1 cellular context compared by ENCODE assay signal in genomic region chr10:92688927-92689662, GRCh38.
A peak's percentile ranks its signal among the peaks of the same experiment; 100 is the strongest.
TF ChIP-seq lines count a peak whose summit lies in the region.

No MANE protein-coding gene starts in this region.

TF ChIP-seq in HepG2, 621 proteins besides CTCF, POLR2A, EP300 and RAD21 (continued from another document):
- TF ChIP-seq ZNF703 (CRISPR knock-in tag; IDR thresholded peaks at IDR 0.05; ENCODE audit: borderline replicate concordance) (peak; percentile 90; the same call in 1 of the 2 replicates), SOX13 (IDR thresholded peaks at IDR 0.05) (no peak), SOX13 (CRISPR knock-in tag; conservative IDR thresholded peaks at IDR 0.05 in 1 of 2, IDR thresholded peaks at IDR 0.05 in 1 of 2) (0 out of 4 replicates have a peak, but pooled peaks of 1 of the 2 experiments have one; percentile 7), HBP1 (CRISPR knock-in tag; IDR thresholded peaks at IDR 0.05; ENCODE audit: low read depth) (peak; percentile 20; the same call in 1 of the 2 replicates), ZNF790 (CRISPR knock-in tag; IDR thresholded peaks at IDR 0.05; ENCODE audit: borderline replicate concordance) (peak; percentile 50; the same call in 1 of the 2 replicates), NPAS2 (CRISPR knock-in tag; IDR thresholded peaks at IDR 0.05; ENCODE audit: borderline replicate concordance) (no peak), TMF1 (CRISPR knock-in tag; IDR thresholded peaks at IDR 0.05; ENCODE audit: low read depth) (peak; percentile 54), DRAP1 (CRISPR knock-in tag; IDR thresholded peaks at IDR 0.05) (0 out of 2 replicates have a peak, but pooled peaks have one; percentile 19), ZNF547 (CRISPR knock-in tag; IDR thresholded peaks at IDR 0.05) (0 out of 2 replicates have a peak, but pooled peaks have one; percentile 39), ZNF879 (CRISPR knock-in tag; IDR thresholded peaks at IDR 0.05) (no peak), SAFB2 (CRISPR knock-in tag; IDR thresholded peaks at IDR 0.05; ENCODE audit: borderline replicate concordance, low read depth) (no peak; the same call in 1 of the 2 replicates), ATF4 (CRISPR knock-in tag; IDR thresholded peaks at IDR 0.05) (0 out of 4 replicates have a peak, but pooled peaks of 1 of the 2 experiments have one; percentile 37), CSRNP1 (CRISPR knock-in tag; IDR thresholded peaks at IDR 0.05) (peak; percentile 61; the same call in 1 of the 2 replicates), ZFP36L1 (CRISPR knock-in tag; IDR thresholded peaks at IDR 0.05) (0 out of 2 replicates have a peak, but pooled peaks have one; percentile 37), NBN (conservative IDR thresholded peaks at IDR 0.05) (no peak), SP5 (CRISPR knock-in tag; IDR thresholded peaks at IDR 0.05; ENCODE audit: borderline replicate concordance, low read depth) (no peak), MEIS1 (CRISPR knock-in tag; IDR thresholded peaks at IDR 0.05; ENCODE audit: borderline replicate concordance) (no peak; the same call in 1 of the 2 replicates), SP2 (CRISPR knock-in tag; IDR thresholded peaks at IDR 0.05) (0 out of 2 replicates have a peak, but pooled peaks have one; percentile 20), ZNF180 (CRISPR knock-in tag; IDR thresholded peaks at IDR 0.05; ENCODE audit: borderline replicate concordance, low read depth) (0 out of 2 replicates have a peak, but pooled peaks have one; percentile 24), ZFP1 (CRISPR knock-in tag; IDR thresholded peaks at IDR 0.05) (peak; percentile 27; the same call in 1 of the 2 replicates), ZMYM2 (CRISPR knock-in tag; IDR thresholded peaks at IDR 0.05) (peak; percentile 64; the same call in 1 of the 2 replicates), TRIM22 (IDR thresholded peaks at IDR 0.05) (no peak), HNRNPL (IDR thresholded peaks at IDR 0.05; ENCODE audit: low read depth, low read length) (peak; percentile 80; the same call in 1 of the 2 replicates), SNAI1 (CRISPR knock-in tag; IDR thresholded peaks at IDR 0.05; ENCODE audit: borderline replicate concordance) (peak; percentile 92), ZNF775 (CRISPR knock-in tag; IDR thresholded peaks at IDR 0.05; ENCODE audit: borderline replicate concordance) (peak; percentile 53; the same call in 1 of the 2 replicates), TBX3 (IDR thresholded peaks at IDR 0.05; ENCODE audit: borderline replicate concordance) (no peak), ZNF34 (CRISPR knock-in tag; IDR thresholded peaks at IDR 0.05; ENCODE audit: borderline replicate concordance) (peak; percentile 88; the same call in 1 of the 2 replicates), ZNF569 (CRISPR knock-in tag; IDR thresholded peaks at IDR 0.05; ENCODE audit: borderline replicate concordance) (no peak; the same call in 1 of the 2 replicates), ZNF574 (CRISPR knock-in tag; IDR thresholded peaks at IDR 0.05) (peak; percentile 59), TEAD2 (CRISPR knock-in tag; IDR thresholded peaks at IDR 0.05) (no peak), ZNF451 (CRISPR knock-in tag; IDR thresholded peaks at IDR 0.05) (0 out of 2 replicates have a peak, but pooled peaks have one; percentile 5), IRF2 (CRISPR knock-in tag; IDR thresholded peaks at IDR 0.05) (peak; percentile 69; the same call in 1 of the 2 replicates), CREB3 (CRISPR knock-in tag; IDR thresholded peaks at IDR 0.05) (no peak), ZSCAN12 (CRISPR knock-in tag; IDR thresholded peaks at IDR 0.05) (no peak)
